Comparison of ENCODE assay signal across 8 cellular contexts in the genomic region with DNA sequence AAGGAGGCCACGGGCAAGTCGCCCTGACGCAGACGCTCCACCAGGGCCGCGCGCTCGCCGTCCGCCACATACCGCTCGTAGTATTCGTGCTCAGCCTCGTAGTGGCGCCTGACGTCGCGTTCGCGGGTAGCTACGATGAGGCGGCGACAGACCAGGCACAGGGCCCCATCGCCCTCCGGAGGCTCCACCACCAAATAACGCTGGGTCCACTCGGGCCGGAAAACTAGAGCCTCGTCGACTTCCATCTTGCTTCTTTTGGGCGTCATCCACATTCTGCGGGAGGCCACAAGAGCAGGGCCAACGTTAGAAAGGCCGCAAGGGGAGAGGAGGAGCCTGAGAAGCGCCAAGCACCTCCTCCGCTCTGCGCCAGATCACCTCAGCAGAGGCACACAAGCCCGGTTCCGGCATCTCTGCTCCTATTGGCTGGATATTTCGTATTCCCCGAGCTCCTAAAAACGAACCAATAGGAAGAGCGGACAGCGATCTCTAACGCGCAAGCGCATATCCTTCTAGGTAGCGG. TPM values are rescaled to one million over a fixed set of nuclear protein-coding genes. Genes with fewer than 3 reads are reported as not detected.
DNase-seq lines count a peak whose midpoint lies in the region; ATAC-seq, FAIRE-seq and TF ChIP-seq lines count a peak whose summit lies in the region.

Gene EPM2AIP1 (minus strand): TSS at position 326 of the 520 bp plus-strand sequence. CDS start 54 bp downstream, at position 272.

- no peaks in the 10 kb centered on the region for H3K27me3 ChIP-seq in Karpas-422 (ENCODE audit: low read length)
- no peaks in the 10 kb centered on the region for H3K27me3 ChIP-seq in bronchial epithelial cell (ENCODE audit: control insufficient read depth, insufficient read depth, low read length)
- H3K27me3 ChIP-seq in HepG2 (ENCODE audit: control insufficient read depth in 1 of 2, insufficient read depth in 2 of 2, low read length in 2 of 2), result no peaks in the 10 kb centered on the region; a peak in 1 of 5 replicates

- peak within 1 kb of the TSS; percentile 90 for H3K9ac ChIP-seq in Karpas-422 (ENCODE audit: low read length)
- peak within 1 kb of the TSS; percentile 97 for H3K9ac ChIP-seq in HepG2 (ENCODE audit: insufficient read depth, low read depth, low read length)

- CTCF ChIA-PET in HepG2 (lab: Yijun Ruan, JAX; ENCODE audit: low intra/inter-chr PET ratio, low total read pairs), result no interaction called here

- intact Hi-C loops in HepG2 (cut with micrococcal nuclease; ENCODE audit: unreplicated experiment), result no loop called here

- H2AFZ ChIP-seq in Karpas-422 (ENCODE audit: low read length), result peak within 1 kb of the TSS; percentile 89
- H2AFZ ChIP-seq in HepG2 (ENCODE audit: low read length), result peak within 1 kb of the TSS; percentile 72

- H3K27ac ChIP-seq in Karpas-422 (ENCODE audit: low read length), result peak within 1 kb of the TSS; percentile 77
- peak within 1 kb of the TSS; percentile 96 for H3K27ac ChIP-seq in HepG2 (ENCODE audit: extremely low read length, insufficient read depth, low read length)
- H3K27ac ChIP-seq in temporal lobe (ENCODE audit: low read depth, low read length), result peak within 1 kb of the TSS; percentile 95

- POLR2A ChIA-PET in HepG2 (lab: Yijun Ruan, JAX), result interaction anchor here (0.7 to 2.2 kb wide), 25 partner anchors 10 to 1172 kb away, joined by 3 to 11 read pairs (median 4); partner anchors contain the start of gene OXSR1

- peak within 1 kb of the TSS; percentile 88 for H3K4me3 ChIP-seq in GM12865 (ENCODE audit: low read depth, low read length)
- peak within 1 kb of the TSS; percentile 79 for H3K4me3 ChIP-seq in Karpas-422 (ENCODE audit: low read length)
- H3K4me3 ChIP-seq in bronchial epithelial cell (ENCODE audit: low read depth, low read length), result peak within 1 kb of the TSS; percentile 55
- peak within 1 kb of the TSS; percentile 77 to 89 (median 82) for H3K4me3 ChIP-seq in HepG2 (replicated peaks in 1 of 3; ENCODE audit: insufficient read depth in 1 of 3, low read depth in 2 of 3, low read length in 3 of 3)

- peak; percentile 25 for TF ChIP-seq CTCF in GM12865 (IDR thresholded peaks at IDR 0.05; ENCODE audit: insufficient read depth, low read depth, low read length, missing control alignments)
- TF ChIP-seq CTCF in bronchial epithelial cell (IDR thresholded peaks at IDR 0.05; ENCODE audit: insufficient read depth, low read length, severe bottlenecking), result peak; percentile 44
- TF ChIP-seq CTCF in HepG2 (CRISPR knock-in tag; IDR thresholded peaks at IDR 0.05), result peak; percentile 65

- FAIRE-seq in bronchial epithelial cell (lab: Jason Lieb, UNC) (peak; percentile 99), HepG2 (lab: Jason Lieb, UNC) (no peak)

- BruUV-seq in HepG2 (replicated peaks; lab: Mats Ljungman, UMichigan), result no TSS peak

- TF ChIP-seq EP300 in HepG2 (IDR thresholded peaks at IDR 0.05; ENCODE audit: low read depth in 2 of 2, low read length in 2 of 2) (no peak), HepG2 (CRISPR knock-in tag; IDR thresholded peaks at IDR 0.05; ENCODE audit: borderline replicate concordance) (no peak)

- 0% methylated on average over 21 of the region's 48 CpGs for WGBS in HepG2 (ENCODE audit: low lambda C conversion rate)

- peaks cover 46% of the 10 kb centered on the region for H3K36me3 ChIP-seq in Karpas-422 (ENCODE audit: insufficient read depth, low read length)
- peaks cover 2% of the 10 kb centered on the region for H3K36me3 ChIP-seq in bronchial epithelial cell (ENCODE audit: control insufficient read depth, insufficient read depth, low read length)
- H3K36me3 ChIP-seq in HepG2 (replicated peaks in 1 of 2; ENCODE audit: control insufficient read depth in 1 of 2, insufficient read depth in 2 of 2, low read length in 2 of 2), result peaks cover 2 to 9% of the 10 kb centered on the region in 2 experiments; a peak in 2 of 5 replicates

- TF ChIP-seq RAD21 in HepG2 (CRISPR knock-in tag; IDR thresholded peaks at IDR 0.05), result peak; percentile 50

- peaks cover 45% of the 10 kb centered on the region for H3K4me1 ChIP-seq in Karpas-422 (ENCODE audit: low read length)
- peaks cover 43% of the 10 kb centered on the region for H3K4me1 ChIP-seq in HepG2 (ENCODE audit: insufficient read depth, low read length)

- peaks cover 11% of the 10 kb centered on the region for H4K20me1 ChIP-seq in Karpas-422 (ENCODE audit: insufficient read depth, low read depth, low read length)
- peaks cover 20% of the 10 kb centered on the region for H4K20me1 ChIP-seq in HepG2 (ENCODE audit: insufficient read depth, low read length)

- H3K9me2 ChIP-seq in Karpas-422 (replicated peaks; ENCODE audit: insufficient read depth, low read length), result no peaks in the 10 kb centered on the region

- DNase-seq in GM12865 (ENCODE audit: low read depth) (no peak), Karpas-422 (no peak), bronchial epithelial cell (ENCODE audit: low read depth) (no peak), HepG2 (ENCODE audit: low spot score) (no peak), dedifferentiated amniotic fluid mesenchymal stem cell (ENCODE audit: extremely low spot score) (no peak), NCI-H748 treated with DMSO at 0.1 percent for 48 hours (lab: John Stamatoyannopoulos, UW) (no peak)

- in situ Hi-C loops in HepG2 (cut with HindIII; ENCODE audit: extremely low pct_ligation_motif_present, low pct_unique_long_range_greater_than_20kb), result no loop called here

- H3K9me3 ChIP-seq in Karpas-422 (ENCODE audit: low read length) (no peaks in the 10 kb centered on the region), HepG2 (ENCODE audit: low read length) (no peaks in the 10 kb centered on the region)

- ATAC-seq in GM21723 (IDR thresholded peaks at IDR 0.05; ENCODE audit: unreplicated experiment) (peak; percentile 87), HepG2 (peak; percentile 97)

- H3K79me2 ChIP-seq in Karpas-422 (ENCODE audit: low read length) (peaks cover 86% of the 10 kb centered on the region), HepG2 (ENCODE audit: insufficient read depth, low read length) (peaks cover 59% of the 10 kb centered on the region)

- peak; percentile 94 to 96 for TF ChIP-seq POLR2A in HepG2 (IDR thresholded peaks at IDR 0.05; ENCODE audit: insufficient read depth in 1 of 2, low read depth in 2 of 2, low read length in 2 of 2)

- H3K4me2 ChIP-seq in Karpas-422 (ENCODE audit: low read depth, low read length, poor library complexity, severe bottlenecking), result peak within 1 kb of the TSS; percentile 98
- H3K4me2 ChIP-seq in HepG2 (ENCODE audit: low read depth, low read length), result peak within 1 kb of the TSS; percentile 88

TF ChIP-seq in HepG2, 621 proteins besides CTCF, POLR2A, EP300 and RAD21 (continues in another document):
- TF ChIP-seq, protein P1, sequence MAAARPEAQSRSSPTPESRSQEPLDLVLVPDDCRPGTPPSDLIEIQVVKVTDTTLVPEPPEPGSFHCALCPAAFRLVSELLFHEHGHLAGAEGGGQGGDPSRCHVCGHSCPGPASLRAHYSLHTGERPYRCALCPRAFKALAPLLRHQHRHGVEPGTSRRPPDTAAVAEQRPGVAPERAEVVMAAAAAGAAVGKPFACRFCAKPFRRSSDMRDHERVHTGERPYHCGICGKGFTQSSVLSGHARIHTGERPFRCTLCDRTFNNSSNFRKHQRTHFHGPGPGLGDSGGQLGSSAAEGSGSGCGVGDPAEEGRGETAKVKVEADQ (CRISPR knock-in tag; IDR thresholded peaks at IDR 0.05; ENCODE audit: borderline replicate concordance), result peak; percentile 98
- TF ChIP-seq ISL2 (CRISPR knock-in tag; IDR thresholded peaks at IDR 0.05) (peak; percentile 64), MTA1 (CRISPR knock-in tag; IDR thresholded peaks at IDR 0.05; ENCODE audit: borderline replicate concordance) (peak; percentile 35; the same call in 1 of the 2 replicates)

RNA-seq across cellular contexts. Expression of gene EPM2AIP1, which starts in this region (rescaled TPM):
- total RNA-seq in Karpas-422 (2014; rRNA removed; shearing (Covaris generic); ENCODE audit: low replicate concordance), result 20.7 and 27.5 TPM in 2 replicates
- total RNA-seq in bronchial epithelial cell (6.1 and 7.2 TPM in 2 replicates), HepG2 (2016; rRNA removed; fragmentation: Illumina TruSeq; extraction: Trizol) (23.0 and 28.1 TPM in 2 replicates), temporal lobe (57.3 TPM)
- total RNA-seq in HepG2 (2016; cell fraction: cytosol; rRNA removed; fragmentation: Illumina TruSeq; extraction: Trizol; ENCODE audit: low read depth), result 1.0 and 1.8 TPM in 2 replicates
- total RNA-seq in HepG2 (2016; cell fraction: insoluble cytoplasmic fraction; rRNA removed; fragmentation: Illumina TruSeq; extraction: Trizol), result 21.0 and 30.4 TPM in 2 replicates
- total RNA-seq in HepG2 (2016; cell fraction: membrane; rRNA removed; fragmentation: Illumina TruSeq; extraction: Trizol), result 8.2 and 8.3 TPM in 2 replicates
- 37.0 and 41.5 TPM in 2 replicates for total RNA-seq in HepG2 (2016; cell fraction: nucleus; rRNA removed; fragmentation: Illumina TruSeq; extraction: Trizol)
- 9.1 and 10.7 TPM in 2 replicates for polyA plus RNA-seq in HepG2 (2011; rRNA removed)
- 3.0 and 4.4 TPM in 2 replicates for polyA plus RNA-seq in HepG2 (2011; cell fraction: cytosol; rRNA removed)
- polyA plus RNA-seq in HepG2 (2011; cell fraction: nucleus; rRNA removed), result 18.8 and 26.0 TPM in 2 replicates
- polyA plus RNA-seq in HepG2 (2012), result 8.5 and 10.5 TPM in 2 replicates
- polyA plus RNA-seq in HepG2 (2016; cell fraction: cytosol; fragmentation: Illumina TruSeq; extraction: Trizol; ENCODE audit: low read depth), result 0.43 and 0.65 TPM in 2 replicates
- 13.9 and 14.5 TPM in 2 replicates for polyA plus RNA-seq in HepG2 (2016; cell fraction: insoluble cytoplasmic fraction; fragmentation: Illumina TruSeq; extraction: Trizol; ENCODE audit: low read depth)
- 3.0 and 4.0 TPM in 2 replicates for polyA plus RNA-seq in HepG2 (2016; cell fraction: membrane; fragmentation: Illumina TruSeq; extraction: Trizol; ENCODE audit: low read depth)
- polyA plus RNA-seq in HepG2 (2016; cell fraction: nucleus; fragmentation: Illumina TruSeq; extraction: Trizol; ENCODE audit: insufficient read depth, low read depth), result 41.8 and 49.3 TPM in 2 replicates
- polyA minus RNA-seq in HepG2 (2011; rRNA and poly(A)+ RNA removed; ENCODE audit: low replicate concordance), result 14.4 and 15.5 TPM in 2 replicates
- 5.7 and 7.3 TPM in 2 replicates for polyA minus RNA-seq in HepG2 (2011; cell fraction: cytosol; rRNA and poly(A)+ RNA removed)
- polyA minus RNA-seq in HepG2 (2011; cell fraction: nucleus; rRNA and poly(A)+ RNA removed), result 69.9 and 74.8 TPM in 2 replicates
